ENCODE assay signal across 7 cellular contexts in genomic region chr14:34715108-34715863, GRCh38. TPM values are rescaled to one million over a fixed set of nuclear protein-coding genes. Genes with fewer than 3 reads are reported as not detected.
DNase-seq lines count a peak whose midpoint lies in the region; ATAC-seq and TF ChIP-seq lines count a peak whose summit lies in the region.

No MANE protein-coding gene starts in this region.

- ATAC-seq in WTC11 (no peak), sciatic nerve (no peak)

- intact Hi-C loops in sciatic nerve (cut with DNase I): no loop called here

- H3K9me3 ChIP-seq in hepatocyte (ENCODE audit: low read depth) (no peaks in the 10 kb centered on the region), smooth muscle cell (replicated peaks; ENCODE audit: low read depth) (no peaks in the 10 kb centered on the region)

- POLR2A ChIA-PET in WTC11 (lab: Charles Lee): interaction anchor here (0.6 to 1.8 kb wide), 6 partner anchors 8 to 689 kb away, joined by 3 to 8 read pairs (median 3); partner anchors contain the start of gene NFKBIA

- peak overlapping the region; percentile 66 for H3K4me3 Mint-ChIP-seq in WTC11

- peaks cover 30% of the 10 kb centered on the region for H3F3A ChIP-seq in smooth muscle cell (ENCODE audit: low read depth)

- H3K27ac Mint-ChIP-seq in WTC11: no peak overlapping the region

- H3K27me3 Mint-ChIP-seq in WTC11 (ENCODE audit: low read depth): peaks cover 20% of the 10 kb centered on the region

- H3K4me3 ChIP-seq in hepatocyte (peak overlapping the region; percentile 95), smooth muscle cell (peak overlapping the region; percentile 96)

- H3K27ac ChIP-seq in hepatocyte: peak overlapping the region; percentile 98
- no peak overlapping the region for H3K27ac ChIP-seq in smooth muscle cell (ENCODE audit: low read depth)

- TF ChIP-seq CTCF in WTC11 (IDR thresholded peaks at IDR 0.05) (no peak), hepatocyte (IDR thresholded peaks at IDR 0.05; ENCODE audit: poor library complexity) (no peak), smooth muscle cell (IDR thresholded peaks at IDR 0.05; ENCODE audit: borderline replicate concordance, insufficient read depth, poor library complexity, severe bottlenecking) (no peak)

- H3K36me3 ChIP-seq in hepatocyte (replicated peaks; ENCODE audit: insufficient read depth, low read depth) (no peaks in the 10 kb centered on the region), smooth muscle cell (ENCODE audit: low read depth) (no peaks in the 10 kb centered on the region)

- WGBS in hepatocyte (ENCODE audit: low lambda C conversion rate, missing lambda C conversion rate): 66% methylated on average over 9 of the region's 9 CpGs
- WGBS in smooth muscle cell (ENCODE audit: low lambda C conversion rate): 65% methylated on average over 9 of the region's 9 CpGs

- no peaks in the 10 kb centered on the region for H4K20me1 ChIP-seq in hepatocyte (ENCODE audit: insufficient read depth, poor library complexity, severe bottlenecking)
- no peaks in the 10 kb centered on the region for H4K20me1 ChIP-seq in smooth muscle cell (ENCODE audit: low read depth)

- H2AFZ ChIP-seq in hepatocyte (peak overlapping the region; percentile 72), smooth muscle cell (ENCODE audit: low read depth) (peak overlapping the region; percentile 89)

- DNase-seq in HCEC 1CT (peak; percentile 38), WTC11 (ENCODE audit: low spot score) (no peak), hepatocyte (ENCODE audit: low spot score) (no peak), smooth muscle cell (lab: John Stamatoyannopoulos, UW; ENCODE audit: unreplicated experiment) (no peak), sciatic nerve (ENCODE audit: low spot score) (no peak), HT-29 (ENCODE audit: low spot score) (no peak), NCI-H128 (lab: John Stamatoyannopoulos, UW; ENCODE audit: unreplicated experiment) (no peak)

- CTCF ChIA-PET in WTC11 (lab: Charles Lee): interaction anchor here (1.3 to 3.1 kb wide), 2 partner anchors 7 to 22 kb away, joined by 3 to 35 read pairs; no protein-coding TSS in a partner anchor

- H3K9me3 Mint-ChIP-seq in WTC11: no peaks in the 10 kb centered on the region

- no peaks in the 10 kb centered on the region for H3K9me2 ChIP-seq in hepatocyte (replicated peaks; ENCODE audit: insufficient read depth)

- peaks cover 10% of the 10 kb centered on the region for H3K4me1 Mint-ChIP-seq in WTC11

- H3K36me3 Mint-ChIP-seq in WTC11: peaks cover 11% of the 10 kb centered on the region

- peaks cover 21% of the 10 kb centered on the region for H3K79me2 ChIP-seq in hepatocyte
- H3K79me2 ChIP-seq in smooth muscle cell (ENCODE audit: low read depth): peaks cover 11% of the 10 kb centered on the region

- H3K27me3 ChIP-seq in hepatocyte (no peaks in the 10 kb centered on the region), smooth muscle cell (ENCODE audit: low read depth) (no peaks in the 10 kb centered on the region)

- H3K4me2 ChIP-seq in hepatocyte (peak overlapping the region; percentile 75), smooth muscle cell (peak overlapping the region; percentile 96)

- peaks cover 4% of the 10 kb centered on the region for H3K4me1 ChIP-seq in hepatocyte (ENCODE audit: insufficient read depth)
- H3K4me1 ChIP-seq in smooth muscle cell (ENCODE audit: low read depth): peaks cover 32% of the 10 kb centered on the region

- H3K9ac ChIP-seq in smooth muscle cell (ENCODE audit: low read depth): peak overlapping the region; percentile 96

TF ChIP-seq in WTC11, 78 proteins besides CTCF, POLR2A, EP300 and RAD21:
- TF ChIP-seq RELA (CRISPR knock-in tag; IDR thresholded peaks at IDR 0.05; ENCODE audit: borderline replicate concordance): no peak
- TF ChIP-seq HMGXB4 (CRISPR knock-in tag; IDR thresholded peaks at IDR 0.05): no peak

RNA-seq across cellular contexts. Expression of gene CFL2, which starts 0.9 kb away (rescaled TPM):
- total RNA-seq in WTC11 (2021) (13.1 to 20.1 TPM (median 14.7 TPM) in 3 replicates), hepatocyte (39.5 and 43.0 TPM in 2 replicates), smooth muscle cell (64.5 and 71.9 TPM in 2 replicates), sciatic nerve (101 TPM)
- polyA plus RNA-seq in hepatocyte (46.6 and 49.5 TPM in 2 replicates), smooth muscle cell (60.8 and 71.7 TPM in 2 replicates)
- total RNA-seq in HT-29 (2014; rRNA removed; shearing (Covaris generic)): 4.4 and 5.0 TPM in 2 replicates
